Comparison of ENCODE assay signal across 23 cellular contexts in the genomic region with DNA sequence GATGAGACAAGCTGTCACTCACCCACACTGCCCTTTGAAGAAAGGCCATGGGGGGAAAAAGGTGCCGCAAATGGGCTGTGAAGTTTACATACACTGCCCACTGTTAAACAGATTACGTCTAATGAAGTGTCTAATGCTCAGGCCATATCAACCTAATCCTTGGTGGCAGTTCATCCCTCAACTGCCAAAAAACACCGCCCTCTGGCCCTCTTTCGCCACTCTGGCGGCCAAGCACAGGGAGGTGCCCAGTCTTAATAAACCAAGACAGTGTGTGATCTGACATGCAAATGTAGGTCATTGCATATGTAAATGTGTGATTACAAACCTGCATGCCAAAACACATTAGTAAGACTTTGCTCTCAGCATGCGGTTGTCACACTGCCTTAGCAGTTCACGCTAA.
"Had no signal": no experiment of that assay in that cellular context is flagged by ENCODE, and none has a peak within 500 bp of the region (broad histone marks: within the 10 kb centered on the region; RNA-seq: fewer than 3 reads in every experiment).

No MANE protein-coding gene starts in this region.

- H3K27ac Mint-ChIP-seq: activated CD4-positive, alpha-beta memory T cell treated with anti-CD3 and anti-CD28 coated beads for 36 hours; activated naive CD4-positive, alpha-beta T cell treated with anti-CD3 and anti-CD28 coated beads, Interleukin-2, amount 10 ng/mL, durations not matched to agents 7 days and 5 days; activated T-cell treated with anti-CD3 and anti-CD28 coated beads, Interleukin-2, amount 50 U/mL, for 72 hours; immature natural killer cell; mesothelial cell of epicardium; naive thymus-derived CD8-positive, alpha-beta T cell; progenitor cell of endocrine pancreas; T-helper 1 cell treated with Interleukin-12 subunit alpha and Interleukin-12 subunit beta and Interleukin-4 antibody, amounts not matched to agents 30 μg/mL and 1 μg/mL, for 36 hours had no signal

- H3K4me3 Mint-ChIP-seq: activated CD4-positive, alpha-beta memory T cell treated with anti-CD3 and anti-CD28 coated beads for 36 hours; activated naive CD4-positive, alpha-beta T cell treated with anti-CD3 and anti-CD28 coated beads, Interleukin-2, amount 10 ng/mL, durations not matched to agents 7 days and 5 days; activated T-cell treated with anti-CD3 and anti-CD28 coated beads, Interleukin-2, amount 50 U/mL, for 72 hours; central memory CD8-positive, alpha-beta T cell; immature natural killer cell; mesothelial cell of epicardium; naive thymus-derived CD8-positive, alpha-beta T cell; T-helper 1 cell treated with Interleukin-12 subunit alpha and Interleukin-12 subunit beta and Interleukin-4 antibody, amounts not matched to agents 30 μg/mL and 1 μg/mL, for 36 hours had no signal

- H2AFZ ChIP-seq: hepatocyte had no signal

- H3K36me3 ChIP-seq: left lung, thyroid gland had no signal

- H3K4me1 Mint-ChIP-seq: mesothelial cell of epicardium had no signal

- H3K27ac ChIP-seq: coronary artery, epithelial cell of prostate, foreskin keratinocyte, hepatocyte, left lung, spleen, thyroid gland had no signal

- H3K9me3 ChIP-seq: left lung, spleen, thyroid gland had no signal

- H3K4me1 ChIP-seq: foreskin keratinocyte, thyroid gland had no signal

- H3K4me2 ChIP-seq: hepatocyte had no signal

- ATAC-seq: activated T-cell treated with anti-CD3 and anti-CD28 coated beads, Interleukin-2, amount 50 U/mL, for 72 hours; foreskin keratinocyte; left lung; naive thymus-derived CD8-positive, alpha-beta T cell had no signal

- DNase-seq: activated CD4-positive, alpha-beta memory T cell treated with anti-CD3 and anti-CD28 coated beads for 36 hours; activated CD4-positive, alpha-beta T cell treated with anti-CD3 and anti-CD28 coated beads for 4 hours; activated CD4-positive, CD25-positive, alpha-beta regulatory T cell; activated effector memory CD4-positive, alpha-beta T cell treated with anti-CD3 and anti-CD28 coated beads, Interleukin-2, amount 50 U/mL, for 16 hours; activated naive CD4-positive, alpha-beta T cell treated with anti-CD3 and anti-CD28 coated beads, Interleukin-2, amount 10 ng/mL, durations not matched to agents 7 days and 5 days; activated T-cell treated with anti-CD3 and anti-CD28 coated beads, Interleukin-2, amount 50 U/mL, for 72 hours; anterior cingulate cortex; foreskin keratinocyte; immature natural killer cell; naive thymus-derived CD8-positive, alpha-beta T cell; spleen; stimulated activated CD4-positive, alpha-beta T cell treated with anti-CD3 and anti-CD28 coated beads, Interleukin-4, amount 100 ng/mL, for 1 hour; stimulated activated naive CD4-positive, alpha-beta T cell treated with Interleukin-2 at 50 U/mL for 16 hours; T1000; thyroid gland had no signal

- H3K27me3 ChIP-seq: foreskin keratinocyte, hepatocyte, left lung, spleen, thyroid gland had no signal

- H3K4me3 ChIP-seq: coronary artery, hepatocyte, left lung, spleen, thyroid gland had no signal

- H3K27me3 Mint-ChIP-seq: activated CD4-positive, alpha-beta memory T cell treated with anti-CD3 and anti-CD28 coated beads for 36 hours; activated naive CD4-positive, alpha-beta T cell treated with anti-CD3 and anti-CD28 coated beads, Interleukin-2, amount 10 ng/mL, durations not matched to agents 7 days and 5 days; central memory CD8-positive, alpha-beta T cell; naive thymus-derived CD8-positive, alpha-beta T cell; progenitor cell of endocrine pancreas had no signal

- H3K9me3 Mint-ChIP-seq: activated naive CD4-positive, alpha-beta T cell treated with anti-CD3 and anti-CD28 coated beads, Interleukin-2, amount 10 ng/mL, durations not matched to agents 7 days and 5 days; activated T-cell treated with anti-CD3 and anti-CD28 coated beads, Interleukin-2, amount 50 U/mL, for 72 hours; central memory CD8-positive, alpha-beta T cell; mesothelial cell of epicardium had no signal
